In genomic region chr5:40261984-40262383, GRCh38 we compare ENCODE assay signal across 39 cellular contexts.
"Had no signal": no experiment of that assay in that cellular context is flagged by ENCODE, and none has a peak within 500 bp of the region (broad histone marks: within the 10 kb centered on the region; RNA-seq: fewer than 3 reads in every experiment).

No MANE protein-coding gene starts in this region.

- H3K27me3 Mint-ChIP-seq: activated naive CD4-positive, alpha-beta T cell treated with anti-CD3 and anti-CD28 coated beads, Interleukin-2, amount 50 U/mL, for 24 hours; activated naive CD8-positive, alpha-beta T cell; activated naive CD8-positive, alpha-beta T cell treated with anti-CD3 and anti-CD28 coated beads, Interleukin-2, amount 10 ng/mL, durations not matched to agents 7 days and 5 days; activated T-cell treated with anti-CD3 and anti-CD28 coated beads, Interleukin-2, amount 50 U/mL, for 24 hours; brain; central memory CD8-positive, alpha-beta T cell had no signal

- H3K4me3 Mint-ChIP-seq: activated naive CD4-positive, alpha-beta T cell treated with anti-CD3 and anti-CD28 coated beads for 36 hours; activated naive CD4-positive, alpha-beta T cell treated with anti-CD3 and anti-CD28 coated beads, Interleukin-2, amount 10 ng/mL, durations not matched to agents 7 days and 5 days; activated naive CD4-positive, alpha-beta T cell treated with anti-CD3 and anti-CD28 coated beads, Interleukin-2, amount 50 U/mL, for 24 hours; activated naive CD8-positive, alpha-beta T cell; activated naive CD8-positive, alpha-beta T cell treated with anti-CD3 and anti-CD28 coated beads for 36 hours; activated naive CD8-positive, alpha-beta T cell treated with anti-CD3 and anti-CD28 coated beads, Interleukin-2, amount 10 ng/mL, durations not matched to agents 7 days and 5 days; activated naive CD8-positive, alpha-beta T cell treated with anti-CD3 and anti-CD28 coated beads, Interleukin-2, amount 50 U/mL, for 24 hours; activated T-cell treated with anti-CD3 and anti-CD28 coated beads, Interleukin-2, amount 50 U/mL, for 24 hours; activated T-cell treated with anti-CD3 and anti-CD28 coated beads, Interleukin-2, amount 50 U/mL, for 4 hours; activated T-cell treated with anti-CD3 and anti-CD28 coated beads, Interleukin-2, amount 50 U/mL, for 72 hours; activated T-helper 1 cell treated with anti-CD3 and anti-CD28 coated beads, Interleukin-12 subunit alpha, Interleukin-12 subunit beta, Interleukin-2, Interleukin-4 antibody, amounts not matched to agents 30 ng/mL and 10 ng/mL and 1 ng/mL, durations not matched to agents 14 hours and 24 hours and 36 hours; brain; central memory CD8-positive, alpha-beta T cell had no signal

- H3K36me3 Mint-ChIP-seq: activated naive CD4-positive, alpha-beta T cell treated with anti-CD3 and anti-CD28 coated beads, Interleukin-2, amount 50 U/mL, for 24 hours; activated naive CD8-positive, alpha-beta T cell; activated naive CD8-positive, alpha-beta T cell treated with anti-CD3 and anti-CD28 coated beads for 36 hours; brain had no signal

- H3K27ac ChIP-seq: adrenal gland, ascending aorta, body of pancreas, brain microvascular endothelial cell, breast epithelium, cardiac muscle cell had no signal

- H3K27me3 ChIP-seq: adrenal gland, ascending aorta, body of pancreas, brain microvascular endothelial cell, breast epithelium, cardiac muscle cell had no signal

- H3K36me3 ChIP-seq: adrenal gland, ascending aorta, brain microvascular endothelial cell, breast epithelium, cardiac muscle cell had no signal

- H3K4me1 Mint-ChIP-seq: activated naive CD4-positive, alpha-beta T cell treated with anti-CD3 and anti-CD28 coated beads, Interleukin-2, amount 50 U/mL, for 24 hours; activated naive CD8-positive, alpha-beta T cell treated with anti-CD3 and anti-CD28 coated beads for 36 hours; activated naive CD8-positive, alpha-beta T cell treated with anti-CD3 and anti-CD28 coated beads, Interleukin-2, amount 50 U/mL, for 24 hours; brain had no signal

- DNase-seq: activated effector memory CD4-positive, alpha-beta T cell treated with anti-CD3 and anti-CD28 coated beads, Interleukin-2, amount 50 U/mL, for 16 hours; activated effector memory CD4-positive, alpha-beta T cell treated with Interleukin-2 at 50 U/mL for 16 hours; activated gamma-delta T cell; activated gamma-delta T cell treated with Interleukin-2 at 50 U/mL for 16 hours; activated naive CD4-positive, alpha-beta T cell; activated naive CD4-positive, alpha-beta T cell treated with anti-CD3 and anti-CD28 coated beads for 36 hours; activated naive CD4-positive, alpha-beta T cell treated with anti-CD3 and anti-CD28 coated beads, Interleukin-2, amount 10 ng/mL, durations not matched to agents 7 days and 5 days; activated naive CD4-positive, alpha-beta T cell treated with anti-CD3 and anti-CD28 coated beads, Interleukin-2, amount 50 U/mL, for 16 hours; activated naive CD4-positive, alpha-beta T cell treated with Interleukin-2 at 50 U/mL for 16 hours; activated naive CD8-positive, alpha-beta T cell treated with anti-CD3 and anti-CD28 coated beads for 36 hours; activated naive CD8-positive, alpha-beta T cell treated with anti-CD3 and anti-CD28 coated beads, Interleukin-2, amount 10 ng/mL, durations not matched to agents 7 days and 5 days; activated naive CD8-positive, alpha-beta T cell treated with anti-CD3 and anti-CD28 coated beads, Interleukin-2, amount 50 U/mL, for 24 hours; activated T-cell treated with anti-CD3 and anti-CD28 coated beads for 4 hours; activated T-cell treated with anti-CD3 and anti-CD28 coated beads, Interleukin-2, amount 50 U/mL, for 1 hour; activated T-cell treated with anti-CD3 and anti-CD28 coated beads, Interleukin-2, amount 50 U/mL, for 24 hours; activated T-cell treated with anti-CD3 and anti-CD28 coated beads, Interleukin-2, amount 50 U/mL, for 4 hours; activated T-cell treated with anti-CD3 and anti-CD28 coated beads, Interleukin-2, amount 50 U/mL, for 48 hours; activated T-cell treated with anti-CD3 and anti-CD28 coated beads, Interleukin-2, amount 50 U/mL, for 72 hours; adrenal gland; amniotic stem cell; amygdala; anterior cingulate cortex; aorta; body of pancreas; brain microvascular endothelial cell; caudate nucleus; central memory CD4-positive, alpha-beta T cell; cerebellar nuclear complex had no signal

- H3K4me3 ChIP-seq: adrenal gland, ascending aorta, body of pancreas, breast epithelium, cardiac muscle cell had no signal

- H3K9me3 Mint-ChIP-seq: activated naive CD4-positive, alpha-beta T cell treated with anti-CD3 and anti-CD28 coated beads for 36 hours; activated naive CD8-positive, alpha-beta T cell treated with anti-CD3 and anti-CD28 coated beads for 36 hours; activated T-cell treated with anti-CD3 and anti-CD28 coated beads, Interleukin-2, amount 50 U/mL, for 4 hours; central memory CD8-positive, alpha-beta T cell had no signal

- H3K9me3 ChIP-seq: adrenal gland, ascending aorta, body of pancreas, breast epithelium had no signal

- H3K27ac Mint-ChIP-seq: activated naive CD4-positive, alpha-beta T cell treated with anti-CD3 and anti-CD28 coated beads for 36 hours; activated naive CD4-positive, alpha-beta T cell treated with anti-CD3 and anti-CD28 coated beads, Interleukin-2, amount 10 ng/mL, durations not matched to agents 7 days and 5 days; activated naive CD4-positive, alpha-beta T cell treated with anti-CD3 and anti-CD28 coated beads, Interleukin-2, amount 50 U/mL, for 72 hours; activated naive CD8-positive, alpha-beta T cell; activated naive CD8-positive, alpha-beta T cell treated with anti-CD3 and anti-CD28 coated beads for 36 hours; activated naive CD8-positive, alpha-beta T cell treated with anti-CD3 and anti-CD28 coated beads, Interleukin-2, amount 10 ng/mL, durations not matched to agents 7 days and 5 days; activated naive CD8-positive, alpha-beta T cell treated with anti-CD3 and anti-CD28 coated beads, Interleukin-2, amount 50 U/mL, for 24 hours; activated T-cell treated with anti-CD3 and anti-CD28 coated beads, Interleukin-2, amount 50 U/mL, for 24 hours; activated T-cell treated with anti-CD3 and anti-CD28 coated beads, Interleukin-2, amount 50 U/mL, for 72 hours; activated T-helper 1 cell treated with anti-CD3 and anti-CD28 coated beads, Interleukin-12 subunit alpha, Interleukin-12 subunit beta, Interleukin-2, Interleukin-4 antibody, amounts not matched to agents 30 ng/mL and 10 ng/mL and 1 ng/mL, durations not matched to agents 14 hours and 24 hours and 36 hours; activated T-helper 2 cell treated with anti-CD3 and anti-CD28 coated beads, Interferon-gamma antibody, Interleukin-2, Interleukin-4, amounts not matched to agents 10 μg/mL and 5 μg/mL and 100 μg/mL, durations not matched to agents 14 hours and 24 hours and 36 hours; brain had no signal

- ATAC-seq: activated naive CD4-positive, alpha-beta T cell treated with anti-CD3 and anti-CD28 coated beads, Interleukin-2, amount 50 U/mL, for 72 hours; activated naive CD8-positive, alpha-beta T cell treated with anti-CD3 and anti-CD28 coated beads, Interleukin-2, amount 50 U/mL, for 24 hours; activated T-cell treated with anti-CD3 and anti-CD28 coated beads, Interleukin-2, amount 50 U/mL, for 4 hours; activated T-cell treated with anti-CD3 and anti-CD28 coated beads, Interleukin-2, amount 50 U/mL, for 72 hours; body of pancreas had no signal

- FAIRE-seq: bronchial epithelial cell had no signal

- H3K4me1 ChIP-seq: ascending aorta, breast epithelium had no signal
